In the genomic region with DNA sequence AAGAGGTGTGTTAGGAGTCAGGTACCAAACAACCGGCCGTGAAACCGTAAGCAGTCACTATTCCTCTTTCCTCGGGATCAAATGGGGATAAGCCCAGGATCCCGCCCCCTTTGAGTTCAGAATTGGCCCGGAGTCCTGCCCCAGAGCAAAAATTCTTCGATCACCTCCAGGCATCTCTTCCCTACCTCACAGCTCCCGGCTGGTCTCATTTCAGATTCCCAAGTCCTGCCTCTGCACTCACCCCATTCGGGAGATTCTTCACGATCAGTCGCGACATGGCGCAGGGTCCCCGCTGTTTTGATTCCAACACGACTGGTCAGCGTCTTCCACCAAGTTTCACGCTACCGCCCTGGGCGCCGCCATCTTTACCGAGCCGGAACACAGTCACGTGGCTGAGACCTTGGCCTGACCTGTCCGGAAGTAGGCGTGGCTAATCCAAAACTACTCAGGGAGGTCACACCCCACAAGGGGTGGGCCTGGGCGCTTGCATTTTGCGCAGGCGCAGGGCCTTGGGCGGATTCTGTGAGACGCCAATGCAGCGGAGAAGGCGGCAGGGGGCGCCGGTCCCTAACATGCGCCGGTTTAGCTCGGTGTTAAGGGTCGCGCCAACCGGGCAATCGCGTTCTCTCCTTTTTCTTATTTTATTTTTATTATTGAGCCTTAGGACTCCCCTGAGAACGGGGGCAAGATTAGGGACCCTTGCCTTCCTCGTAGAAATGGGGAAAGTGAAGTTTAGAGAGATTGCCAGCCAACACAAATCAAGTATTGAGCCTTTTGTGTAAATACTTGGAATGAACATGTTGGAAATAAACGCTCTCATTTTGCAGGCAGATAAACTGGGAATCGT, we compare ENCODE assay signal across 1 cellular context.
TF ChIP-seq lines count a peak whose summit lies in the region.

A gene with protein sequence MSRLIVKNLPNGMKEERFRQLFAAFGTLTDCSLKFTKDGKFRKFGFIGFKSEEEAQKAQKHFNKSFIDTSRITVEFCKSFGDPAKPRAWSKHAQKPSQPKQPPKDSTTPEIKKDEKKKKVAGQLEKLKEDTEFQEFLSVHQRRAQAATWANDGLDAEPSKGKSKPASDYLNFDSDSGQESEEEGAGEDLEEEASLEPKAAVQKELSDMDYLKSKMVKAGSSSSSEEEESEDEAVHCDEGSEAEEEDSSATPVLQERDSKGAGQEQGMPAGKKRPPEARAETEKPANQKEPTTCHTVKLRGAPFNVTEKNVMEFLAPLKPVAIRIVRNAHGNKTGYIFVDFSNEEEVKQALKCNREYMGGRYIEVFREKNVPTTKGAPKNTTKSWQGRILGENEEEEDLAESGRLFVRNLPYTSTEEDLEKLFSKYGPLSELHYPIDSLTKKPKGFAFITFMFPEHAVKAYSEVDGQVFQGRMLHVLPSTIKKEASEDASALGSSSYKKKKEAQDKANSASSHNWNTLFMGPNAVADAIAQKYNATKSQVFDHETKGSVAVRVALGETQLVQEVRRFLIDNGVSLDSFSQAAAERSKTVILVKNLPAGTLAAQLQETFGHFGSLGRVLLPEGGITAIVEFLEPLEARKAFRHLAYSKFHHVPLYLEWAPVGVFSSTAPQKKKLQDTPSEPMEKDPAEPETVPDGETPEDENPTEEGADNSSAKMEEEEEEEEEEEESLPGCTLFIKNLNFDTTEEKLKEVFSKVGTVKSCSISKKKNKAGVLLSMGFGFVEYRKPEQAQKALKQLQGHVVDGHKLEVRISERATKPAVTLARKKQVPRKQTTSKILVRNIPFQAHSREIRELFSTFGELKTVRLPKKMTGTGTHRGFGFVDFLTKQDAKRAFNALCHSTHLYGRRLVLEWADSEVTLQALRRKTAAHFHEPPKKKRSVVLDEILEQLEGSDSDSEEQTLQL (minus strand): TSS at position 375 of the 847 bp plus-strand sequence. CDS start 98 bp downstream, at position 277.

TF ChIP-seq in GM12878, 131 proteins besides CTCF, POLR2A, EP300 and RAD21 (continued from another document and continues in another):
- TF ChIP-seq, protein P1, sequence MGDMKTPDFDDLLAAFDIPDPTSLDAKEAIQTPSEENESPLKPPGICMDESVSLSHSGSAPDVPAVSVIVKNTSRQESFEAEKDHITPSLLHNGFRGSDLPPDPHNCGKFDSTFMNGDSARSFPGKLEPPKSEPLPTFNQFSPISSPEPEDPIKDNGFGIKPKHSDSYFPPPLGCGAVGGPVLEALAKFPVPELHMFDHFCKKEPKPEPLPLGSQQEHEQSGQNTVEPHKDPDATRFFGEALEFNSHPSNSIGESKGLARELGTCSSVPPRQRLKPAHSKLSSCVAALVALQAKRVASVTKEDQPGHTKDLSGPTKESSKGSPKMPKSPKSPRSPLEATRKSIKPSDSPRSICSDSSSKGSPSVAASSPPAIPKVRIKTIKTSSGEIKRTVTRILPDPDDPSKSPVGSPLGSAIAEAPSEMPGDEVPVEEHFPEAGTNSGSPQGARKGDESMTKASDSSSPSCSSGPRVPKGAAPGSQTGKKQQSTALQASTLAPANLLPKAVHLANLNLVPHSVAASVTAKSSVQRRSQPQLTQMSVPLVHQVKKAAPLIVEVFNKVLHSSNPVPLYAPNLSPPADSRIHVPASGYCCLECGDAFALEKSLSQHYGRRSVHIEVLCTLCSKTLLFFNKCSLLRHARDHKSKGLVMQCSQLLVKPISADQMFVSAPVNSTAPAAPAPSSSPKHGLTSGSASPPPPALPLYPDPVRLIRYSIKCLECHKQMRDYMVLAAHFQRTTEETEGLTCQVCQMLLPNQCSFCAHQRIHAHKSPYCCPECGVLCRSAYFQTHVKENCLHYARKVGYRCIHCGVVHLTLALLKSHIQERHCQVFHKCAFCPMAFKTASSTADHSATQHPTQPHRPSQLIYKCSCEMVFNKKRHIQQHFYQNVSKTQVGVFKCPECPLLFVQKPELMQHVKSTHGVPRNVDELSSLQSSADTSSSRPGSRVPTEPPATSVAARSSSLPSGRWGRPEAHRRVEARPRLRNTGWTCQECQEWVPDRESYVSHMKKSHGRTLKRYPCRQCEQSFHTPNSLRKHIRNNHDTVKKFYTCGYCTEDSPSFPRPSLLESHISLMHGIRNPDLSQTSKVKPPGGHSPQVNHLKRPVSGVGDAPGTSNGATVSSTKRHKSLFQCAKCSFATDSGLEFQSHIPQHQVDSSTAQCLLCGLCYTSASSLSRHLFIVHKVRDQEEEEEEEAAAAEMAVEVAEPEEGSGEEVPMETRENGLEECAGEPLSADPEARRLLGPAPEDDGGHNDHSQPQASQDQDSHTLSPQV (IDR thresholded peaks at IDR 0.05) = no peak
- TF ChIP-seq, protein P2, sequence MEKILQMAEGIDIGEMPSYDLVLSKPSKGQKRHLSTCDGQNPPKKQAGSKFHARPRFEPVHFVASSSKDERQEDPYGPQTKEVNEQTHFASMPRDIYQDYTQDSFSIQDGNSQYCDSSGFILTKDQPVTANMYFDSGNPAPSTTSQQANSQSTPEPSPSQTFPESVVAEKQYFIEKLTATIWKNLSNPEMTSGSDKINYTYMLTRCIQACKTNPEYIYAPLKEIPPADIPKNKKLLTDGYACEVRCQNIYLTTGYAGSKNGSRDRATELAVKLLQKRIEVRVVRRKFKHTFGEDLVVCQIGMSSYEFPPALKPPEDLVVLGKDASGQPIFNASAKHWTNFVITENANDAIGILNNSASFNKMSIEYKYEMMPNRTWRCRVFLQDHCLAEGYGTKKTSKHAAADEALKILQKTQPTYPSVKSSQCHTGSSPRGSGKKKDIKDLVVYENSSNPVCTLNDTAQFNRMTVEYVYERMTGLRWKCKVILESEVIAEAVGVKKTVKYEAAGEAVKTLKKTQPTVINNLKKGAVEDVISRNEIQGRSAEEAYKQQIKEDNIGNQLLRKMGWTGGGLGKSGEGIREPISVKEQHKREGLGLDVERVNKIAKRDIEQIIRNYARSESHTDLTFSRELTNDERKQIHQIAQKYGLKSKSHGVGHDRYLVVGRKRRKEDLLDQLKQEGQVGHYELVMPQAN (conservative IDR thresholded peaks at IDR 0.05) = peak; percentile 99
- TF ChIP-seq CHD2 (IDR thresholded peaks at IDR 0.05; ENCODE audit: borderline replicate concordance, low read depth, low read length) (peak; percentile 60; the same call in 1 of the 2 replicates), KLF5 (IDR thresholded peaks at IDR 0.05; ENCODE audit: partially characterized antibody) (no peak), GABPA (IDR thresholded peaks at IDR 0.05; ENCODE audit: low read depth) (peak; percentile 23; the same call in 1 of the 2 replicates), TARDBP (IDR thresholded peaks at IDR 0.05; ENCODE audit: borderline replicate concordance) (no peak; the same call in 1 of the 2 replicates), SMARCA5 (IDR thresholded peaks at IDR 0.05) (no peak), NRF1 (conservative IDR thresholded peaks at IDR 0.05; ENCODE audit: low read depth, low read length) (peak; percentile 78), SRF (IDR thresholded peaks at IDR 0.05; ENCODE audit: low read depth in 2 of 2, low read length in 2 of 2) (peak; percentile 65 to 84), SMAD1 (IDR thresholded peaks at IDR 0.05; ENCODE audit: low read depth, partially characterized antibody) (no peak), MTA3 (IDR thresholded peaks at IDR 0.05; ENCODE audit: borderline replicate concordance, low read length) (no peak), STAT3 (IDR thresholded peaks at IDR 0.05; ENCODE audit: low read depth, low read length) (no peak), RBBP5 (conservative IDR thresholded peaks at IDR 0.05) (no peak), SIX5 (IDR thresholded peaks at IDR 0.05; ENCODE audit: low read depth, low read length, severe bottlenecking) (peak; percentile 25), TCF7 (IDR thresholded peaks at IDR 0.05; ENCODE audit: borderline replicate concordance) (no peak), NFIC (IDR thresholded peaks at IDR 0.05; ENCODE audit: low read depth, low read length) (peak; percentile 54; the same call in 1 of the 2 replicates), MEF2A (IDR thresholded peaks at IDR 0.05; ENCODE audit: insufficient read depth, low read depth, low read length) (no peak), RELA (IDR thresholded peaks at IDR 0.05; ENCODE audit: borderline replicate concordance, partially characterized antibody) (peak; percentile 51), ETV6 (conservative IDR thresholded peaks at IDR 0.05 in 1 of 2, IDR thresholded peaks at IDR 0.05 in 1 of 2; ENCODE audit: borderline replicate concordance in 1 of 2, low read depth in 1 of 2) (no peak), NR2C1 (IDR thresholded peaks at IDR 0.05) (peak; percentile 85)
- TF ChIP-seq, protein P3, sequence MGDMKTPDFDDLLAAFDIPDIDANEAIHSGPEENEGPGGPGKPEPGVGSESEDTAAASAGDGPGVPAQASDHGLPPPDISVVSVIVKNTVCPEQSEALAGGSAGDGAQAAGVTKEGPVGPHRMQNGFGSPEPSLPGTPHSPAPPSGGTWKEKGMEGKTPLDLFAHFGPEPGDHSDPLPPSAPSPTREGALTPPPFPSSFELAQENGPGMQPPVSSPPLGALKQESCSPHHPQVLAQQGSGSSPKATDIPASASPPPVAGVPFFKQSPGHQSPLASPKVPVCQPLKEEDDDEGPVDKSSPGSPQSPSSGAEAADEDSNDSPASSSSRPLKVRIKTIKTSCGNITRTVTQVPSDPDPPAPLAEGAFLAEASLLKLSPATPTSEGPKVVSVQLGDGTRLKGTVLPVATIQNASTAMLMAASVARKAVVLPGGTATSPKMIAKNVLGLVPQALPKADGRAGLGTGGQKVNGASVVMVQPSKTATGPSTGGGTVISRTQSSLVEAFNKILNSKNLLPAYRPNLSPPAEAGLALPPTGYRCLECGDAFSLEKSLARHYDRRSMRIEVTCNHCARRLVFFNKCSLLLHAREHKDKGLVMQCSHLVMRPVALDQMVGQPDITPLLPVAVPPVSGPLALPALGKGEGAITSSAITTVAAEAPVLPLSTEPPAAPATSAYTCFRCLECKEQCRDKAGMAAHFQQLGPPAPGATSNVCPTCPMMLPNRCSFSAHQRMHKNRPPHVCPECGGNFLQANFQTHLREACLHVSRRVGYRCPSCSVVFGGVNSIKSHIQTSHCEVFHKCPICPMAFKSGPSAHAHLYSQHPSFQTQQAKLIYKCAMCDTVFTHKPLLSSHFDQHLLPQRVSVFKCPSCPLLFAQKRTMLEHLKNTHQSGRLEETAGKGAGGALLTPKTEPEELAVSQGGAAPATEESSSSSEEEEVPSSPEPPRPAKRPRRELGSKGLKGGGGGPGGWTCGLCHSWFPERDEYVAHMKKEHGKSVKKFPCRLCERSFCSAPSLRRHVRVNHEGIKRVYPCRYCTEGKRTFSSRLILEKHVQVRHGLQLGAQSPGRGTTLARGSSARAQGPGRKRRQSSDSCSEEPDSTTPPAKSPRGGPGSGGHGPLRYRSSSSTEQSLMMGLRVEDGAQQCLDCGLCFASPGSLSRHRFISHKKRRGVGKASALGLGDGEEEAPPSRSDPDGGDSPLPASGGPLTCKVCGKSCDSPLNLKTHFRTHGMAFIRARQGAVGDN (IDR thresholded peaks at IDR 0.05) = no peak
- TF ChIP-seq, protein P4, sequence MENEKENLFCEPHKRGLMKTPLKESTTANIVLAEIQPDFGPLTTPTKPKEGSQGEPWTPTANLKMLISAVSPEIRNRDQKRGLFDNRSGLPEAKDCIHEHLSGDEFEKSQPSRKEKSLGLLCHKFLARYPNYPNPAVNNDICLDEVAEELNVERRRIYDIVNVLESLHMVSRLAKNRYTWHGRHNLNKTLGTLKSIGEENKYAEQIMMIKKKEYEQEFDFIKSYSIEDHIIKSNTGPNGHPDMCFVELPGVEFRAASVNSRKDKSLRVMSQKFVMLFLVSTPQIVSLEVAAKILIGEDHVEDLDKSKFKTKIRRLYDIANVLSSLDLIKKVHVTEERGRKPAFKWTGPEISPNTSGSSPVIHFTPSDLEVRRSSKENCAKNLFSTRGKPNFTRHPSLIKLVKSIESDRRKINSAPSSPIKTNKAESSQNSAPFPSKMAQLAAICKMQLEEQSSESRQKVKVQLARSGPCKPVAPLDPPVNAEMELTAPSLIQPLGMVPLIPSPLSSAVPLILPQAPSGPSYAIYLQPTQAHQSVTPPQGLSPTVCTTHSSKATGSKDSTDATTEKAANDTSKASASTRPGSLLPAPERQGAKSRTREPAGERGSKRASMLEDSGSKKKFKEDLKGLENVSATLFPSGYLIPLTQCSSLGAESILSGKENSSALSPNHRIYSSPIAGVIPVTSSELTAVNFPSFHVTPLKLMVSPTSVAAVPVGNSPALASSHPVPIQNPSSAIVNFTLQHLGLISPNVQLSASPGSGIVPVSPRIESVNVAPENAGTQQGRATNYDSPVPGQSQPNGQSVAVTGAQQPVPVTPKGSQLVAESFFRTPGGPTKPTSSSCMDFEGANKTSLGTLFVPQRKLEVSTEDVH (IDR thresholded peaks at IDR 0.05; ENCODE audit: low read depth, partially characterized antibody) = no peak
- TF ChIP-seq, protein P5, sequence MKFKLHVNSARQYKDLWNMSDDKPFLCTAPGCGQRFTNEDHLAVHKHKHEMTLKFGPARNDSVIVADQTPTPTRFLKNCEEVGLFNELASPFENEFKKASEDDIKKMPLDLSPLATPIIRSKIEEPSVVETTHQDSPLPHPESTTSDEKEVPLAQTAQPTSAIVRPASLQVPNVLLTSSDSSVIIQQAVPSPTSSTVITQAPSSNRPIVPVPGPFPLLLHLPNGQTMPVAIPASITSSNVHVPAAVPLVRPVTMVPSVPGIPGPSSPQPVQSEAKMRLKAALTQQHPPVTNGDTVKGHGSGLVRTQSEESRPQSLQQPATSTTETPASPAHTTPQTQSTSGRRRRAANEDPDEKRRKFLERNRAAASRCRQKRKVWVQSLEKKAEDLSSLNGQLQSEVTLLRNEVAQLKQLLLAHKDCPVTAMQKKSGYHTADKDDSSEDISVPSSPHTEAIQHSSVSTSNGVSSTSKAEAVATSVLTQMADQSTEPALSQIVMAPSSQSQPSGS (IDR thresholded peaks at IDR 0.05; ENCODE audit: low read length) = no peak
- TF ChIP-seq, protein P6, sequence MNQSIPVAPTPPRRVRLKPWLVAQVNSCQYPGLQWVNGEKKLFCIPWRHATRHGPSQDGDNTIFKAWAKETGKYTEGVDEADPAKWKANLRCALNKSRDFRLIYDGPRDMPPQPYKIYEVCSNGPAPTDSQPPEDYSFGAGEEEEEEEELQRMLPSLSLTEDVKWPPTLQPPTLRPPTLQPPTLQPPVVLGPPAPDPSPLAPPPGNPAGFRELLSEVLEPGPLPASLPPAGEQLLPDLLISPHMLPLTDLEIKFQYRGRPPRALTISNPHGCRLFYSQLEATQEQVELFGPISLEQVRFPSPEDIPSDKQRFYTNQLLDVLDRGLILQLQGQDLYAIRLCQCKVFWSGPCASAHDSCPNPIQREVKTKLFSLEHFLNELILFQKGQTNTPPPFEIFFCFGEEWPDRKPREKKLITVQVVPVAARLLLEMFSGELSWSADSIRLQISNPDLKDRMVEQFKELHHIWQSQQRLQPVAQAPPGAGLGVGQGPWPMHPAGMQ (IDR thresholded peaks at IDR 0.05; ENCODE audit: borderline replicate concordance) = no peak
- TF ChIP-seq, protein P7, sequence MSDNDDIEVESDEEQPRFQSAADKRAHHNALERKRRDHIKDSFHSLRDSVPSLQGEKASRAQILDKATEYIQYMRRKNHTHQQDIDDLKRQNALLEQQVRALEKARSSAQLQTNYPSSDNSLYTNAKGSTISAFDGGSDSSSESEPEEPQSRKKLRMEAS (IDR thresholded peaks at IDR 0.05; ENCODE audit: low read depth, low read length) = peak; percentile 99
